In genomic region chr6:2839982-2840793, GRCh38 we compare ENCODE assay signal across 8 cellular contexts. TPM values are rescaled to one million over a fixed set of nuclear protein-coding genes. Genes with fewer than 3 reads are reported as not detected.
DNase-seq lines count a peak whose midpoint lies in the region; ATAC-seq, FAIRE-seq and TF ChIP-seq lines count a peak whose summit lies in the region.

No MANE protein-coding gene starts in this region.

- no peak for FAIRE-seq in H1 (lab: Jason Lieb, UNC)

- H3K27me3 ChIP-seq in BLaER1 (peaks cover 62% of the 10 kb centered on the region), NT2/D1 (ENCODE audit: insufficient read depth, insufficient read length) (no peaks in the 10 kb centered on the region), H1 (replicated peaks in 1 of 4; ENCODE audit: control insufficient read depth in 3 of 4, extremely low read depth in 1 of 4, insufficient read depth in 3 of 4, low read length in 3 of 4) (no peaks in the 10 kb centered on the region)

- no peak for DNase-seq in NT2/D1 (ENCODE audit: low read depth, low spot score)
- no peak for DNase-seq in H1 (ENCODE audit: low read depth in 1 of 2, low spot score in 2 of 2)
- no peak for DNase-seq in T-helper 9 cell
- DNase-seq in DMS79 (lab: John Stamatoyannopoulos, UW) = no peak
- DNase-seq in dedifferentiated amniotic fluid mesenchymal stem cell (ENCODE audit: extremely low spot score) = no peak

- H3K18ac ChIP-seq in H1 (ENCODE audit: extremely low read depth, low read length) = no peak overlapping the region; the same call in 1 of the 2 replicates

- POLR2A ChIA-PET in H1 (lab: Charles Lee; ENCODE audit: partially characterized antibody) = interaction anchor here (1.0 to 2.8 kb wide), 11 partner anchors 8 to 235 kb away, joined by 3 to 11 read pairs (median 6); partner anchors contain the start of gene WRNIP1

- no peaks in the 10 kb centered on the region for H3K27me3 Mint-ChIP-seq in nephron (ENCODE audit: low read depth)

- H3K56ac ChIP-seq in H1 (replicated peaks; ENCODE audit: insufficient read length, low read depth, low read length) = no peak overlapping the region

- H2BK5ac ChIP-seq in H1 (ENCODE audit: low read depth, low read length) = peak overlapping the region; percentile 67; the same call in 1 of the 2 replicates

- peak overlapping the region; percentile 66 to 78 (median 74) for H3K4me3 Mint-ChIP-seq in nephron

- H3K79me1 ChIP-seq in H1 (ENCODE audit: low read depth, low read length) = no peaks in the 10 kb centered on the region

- ATAC-seq in HG02981 (IDR thresholded peaks at IDR 0.05; ENCODE audit: unreplicated experiment) = no peak

- H3K4me1 ChIP-seq in BLaER1 (peaks cover 31% of the 10 kb centered on the region), NT2/D1 (ENCODE audit: insufficient read depth, insufficient read length) (peaks cover 5% of the 10 kb centered on the region), H1 (replicated peaks in 1 of 4; ENCODE audit: control insufficient read depth in 3 of 4, insufficient read depth in 4 of 4, low read length in 3 of 4) (peaks cover 6 to 17% (median 9%) of the 10 kb centered on the region in 4 experiments)

- 93% methylated on average over 12 of the region's 12 CpGs; no CpG with 5 or more reads in 1 of the 2 experiments for WGBS in H1 (ENCODE audit: extremely low coverage in 1 of 2, insufficient coverage in 1 of 2, insufficient read length in 1 of 2, insufficient replicate concordance in 2 of 2, low coverage in 1 of 2, low lambda C conversion rate in 2 of 2, missing lambda C conversion rate in 1 of 2), 2 experiments

- no peak overlapping the region for H3K23ac ChIP-seq in H1 (ENCODE audit: insufficient read length)

- CTCF ChIA-PET in H1 (lab: Charles Lee; ENCODE audit: partially characterized antibody) = interaction anchor here (0.6 to 4.7 kb wide), 13 partner anchors 9 to 150 kb away, joined by 3 to 32 read pairs (median 3); partner anchors contain the start of gene MYLK4

- H2BK12ac ChIP-seq in H1 (ENCODE audit: low read depth, low read length) = peak overlapping the region; percentile 27; the same call in 1 of the 2 replicates

- peaks cover 11% of the 10 kb centered on the region for H3K36me3 Mint-ChIP-seq in nephron (ENCODE audit: low read depth)

- H3K9me3 Mint-ChIP-seq in nephron = no peaks in the 10 kb centered on the region

- H3K27ac ChIP-seq in BLaER1 (no peak overlapping the region), H1 (ENCODE audit: low read depth, low read length) (0 out of 2 replicates have a peak overlapping the region, but pooled peaks have one; percentile 0)

- no peak for TF ChIP-seq RAD21 in H1 (IDR thresholded peaks at IDR 0.05 in 1 of 2, conservative IDR thresholded peaks at IDR 0.05 in 1 of 2; ENCODE audit: low read depth in 2 of 2, low read length in 2 of 2)

- H3K36me3 ChIP-seq in BLaER1 (peaks cover 12% of the 10 kb centered on the region; the same call in 1 of the 2 replicates), NT2/D1 (ENCODE audit: insufficient read depth, insufficient read length, low read length) (peaks cover 23% of the 10 kb centered on the region), H1 (ENCODE audit: control insufficient read depth in 2 of 4, insufficient read depth in 4 of 4, low read length in 3 of 4) (peaks cover 3 to 13% (median 4%) of the 10 kb centered on the region in 4 experiments; a peak in 7 of 8 replicates)

- no peak for TF ChIP-seq EP300 in H1 (IDR thresholded peaks at IDR 0.05; ENCODE audit: borderline replicate concordance in 1 of 2, low read depth in 2 of 2, low read length in 2 of 2)

- H3K9me3 ChIP-seq in BLaER1 (peaks cover 3% of the 10 kb centered on the region; the same call in 1 of the 2 replicates), NT2/D1 (ENCODE audit: insufficient read depth, low read length) (no peaks in the 10 kb centered on the region), H1 (ENCODE audit: insufficient read depth in 2 of 2, low read depth in 1 of 2, low read length in 1 of 2) (no peaks in the 10 kb centered on the region)

- peak overlapping the region; percentile 98 for H2BK15ac ChIP-seq in H1 (ENCODE audit: low read length)

- H4K8ac ChIP-seq in H1 (ENCODE audit: extremely low read depth, insufficient read depth, low read length) = peak overlapping the region; percentile 9; the same call in 1 of the 2 replicates

- H2AFZ ChIP-seq in H1 (ENCODE audit: low read length) = no peak overlapping the region

- TF ChIP-seq CTCF in H1 (IDR thresholded peaks at IDR 0.05; ENCODE audit: control extremely low read depth in 1 of 3, insufficient read depth in 1 of 3, low read depth in 1 of 3, low read length in 3 of 3) = no peak
- no peak for TF ChIP-seq CTCF in nephron (IDR thresholded peaks at IDR 0.05; ENCODE audit: unreplicated experiment in 3 of 3)

- H3K4ac ChIP-seq in H1 (replicated peaks; ENCODE audit: insufficient read length, low read depth, low read length) = peak overlapping the region; percentile 88

- H3K4me3 ChIP-seq in BLaER1 = peak overlapping the region; percentile 65
- H3K4me3 ChIP-seq in NT2/D1 (ENCODE audit: insufficient read length, low read depth) = peak overlapping the region; percentile 49
- peak overlapping the region in 1 of 4 experiments; percentile 62; a peak in 2 of 8 replicates for H3K4me3 ChIP-seq in H1 (ENCODE audit: extremely low read depth in 1 of 4, insufficient read depth in 2 of 4, low read depth in 3 of 4, low read length in 4 of 4)

- no peak overlapping the region for H2BK120ac ChIP-seq in H1 (replicated peaks; ENCODE audit: low read depth, low read length)

- H3K14ac ChIP-seq in H1 (ENCODE audit: insufficient read length) = no peak overlapping the region

- peak overlapping the region; percentile 84 to 95 (median 94) for H3K27ac Mint-ChIP-seq in nephron

- peaks cover 17% of the 10 kb centered on the region for H4K20me1 ChIP-seq in BLaER1
- no peaks in the 10 kb centered on the region for H4K20me1 ChIP-seq in H1 (replicated peaks in 1 of 2; ENCODE audit: control insufficient read depth in 1 of 2, insufficient read depth in 2 of 2, low read length in 2 of 2)

- H3K79me2 ChIP-seq in H1 (ENCODE audit: control insufficient read depth in 1 of 2, insufficient read depth in 2 of 2, low read length in 2 of 2) = no peaks in the 10 kb centered on the region

- peak overlapping the region; percentile 81 for H3K4me2 ChIP-seq in BLaER1
- H3K4me2 ChIP-seq in H1 (ENCODE audit: insufficient read depth in 1 of 2, low read depth in 2 of 2, low read length in 2 of 2) = peak overlapping the region; percentile 57 to 95; a peak in 3 of 4 replicates

- peak overlapping the region; percentile 70; the same call in 1 of the 2 replicates for H2AK5ac ChIP-seq in H1 (ENCODE audit: low read depth, low read length)

- no peak for TF ChIP-seq POLR2A in H1 (IDR thresholded peaks at IDR 0.05; ENCODE audit: control extremely low read depth in 1 of 2, low read depth in 2 of 2, low read length in 2 of 2)

- no peak overlapping the region for H4K5ac ChIP-seq in H1 (ENCODE audit: insufficient read length, low read depth, low read length)

- H2BK20ac ChIP-seq in H1 (ENCODE audit: low read length) = no peak overlapping the region

- no peaks in the 10 kb centered on the region for H3K23me2 ChIP-seq in H1 (ENCODE audit: low read depth, low read length)

- peaks cover 52% of the 10 kb centered on the region for H3K4me1 Mint-ChIP-seq in nephron

- peak overlapping the region; percentile 51; the same call in 1 of the 2 replicates for H3K9ac ChIP-seq in BLaER1
- H3K9ac ChIP-seq in NT2/D1 (ENCODE audit: insufficient read length, low read depth) = peak overlapping the region; percentile 83
- H3K9ac ChIP-seq in H1 (replicated peaks in 1 of 4; ENCODE audit: extremely low read depth in 1 of 4, low read depth in 3 of 4, low read length in 3 of 4) = no peak overlapping the region; a peak in 1 of 7 replicates

- H4K91ac ChIP-seq in H1 (replicated peaks; ENCODE audit: insufficient read length, low read length) = peak overlapping the region; percentile 17

TF ChIP-seq in H1, 55 proteins besides CTCF, POLR2A, EP300 and RAD21 (continues in another document):
- TF ChIP-seq BRCA1 (IDR thresholded peaks at IDR 0.05; ENCODE audit: low read depth, low read length) (no peak), TBP (IDR thresholded peaks at IDR 0.05; ENCODE audit: low read depth, low read length) (no peak), ZNF274 (IDR thresholded peaks at IDR 0.05; ENCODE audit: borderline replicate concordance, extremely low read depth, low read length) (no peak), ATF2 (IDR thresholded peaks at IDR 0.05; ENCODE audit: low read length) (no peak), CTBP2 (IDR thresholded peaks at IDR 0.05; ENCODE audit: borderline replicate concordance, insufficient read depth, insufficient read length, low read length) (no peak), SIX5 (IDR thresholded peaks at IDR 0.05; ENCODE audit: low read depth, low read length) (no peak), CHD1 (IDR thresholded peaks at IDR 0.05; ENCODE audit: low read depth, low read length) (no peak)

RNA-seq across cellular contexts. Expression of gene SERPINB1, which starts 1.5 kb away (rescaled TPM):
- 17.3 and 20.0 TPM in 2 replicates for total RNA-seq in H1 (2021; fragmentation: NEBNext Ultra II Directional; extraction: Animal tissue kit (Norgen Biotek cat#: 25700))
- 6.1 and 8.1 TPM in 2 replicates for polyA plus RNA-seq in H1 (2011; rRNA removed)
- polyA plus RNA-seq in H1 (2011; cell fraction: cytosol; rRNA removed) = 10.5 TPM
- polyA plus RNA-seq in H1 (2011; cell fraction: nucleus; rRNA removed) = 6.2 TPM
- polyA plus RNA-seq in H1 (2012, experiment 1 of 2) = 10.7 to 16.0 TPM (median 12.9 TPM) in 4 replicates
- polyA plus RNA-seq in H1 (2012, experiment 2 of 2) = 4.4 TPM
- 11.4 TPM for polyA plus RNA-seq in H1 (2013, experiment 1 of 2)
- 11.6 TPM for polyA plus RNA-seq in H1 (2013, experiment 2 of 2)
- polyA minus RNA-seq in H1 (2011; rRNA and poly(A)+ RNA removed) = 6.2 and 8.8 TPM in 2 replicates
- polyA minus RNA-seq in H1 (2011; cell fraction: cytosol; rRNA and poly(A)+ RNA removed) = 8.2 TPM
- polyA minus RNA-seq in H1 (2011; cell fraction: nucleus; rRNA and poly(A)+ RNA removed) = 8.8 TPM

Comparison
In these comparisons a context has a peak if more than half of its experiments do, and no peak if none do; other contexts are left out.
1. H3K9ac ChIP-seq: peak in BLaER1 (single experiment) and NT2/D1 (single experiment); none in H1 (0 of 4).